Comparison of ENCODE assay signal across 1 cellular context in the genomic region with DNA sequence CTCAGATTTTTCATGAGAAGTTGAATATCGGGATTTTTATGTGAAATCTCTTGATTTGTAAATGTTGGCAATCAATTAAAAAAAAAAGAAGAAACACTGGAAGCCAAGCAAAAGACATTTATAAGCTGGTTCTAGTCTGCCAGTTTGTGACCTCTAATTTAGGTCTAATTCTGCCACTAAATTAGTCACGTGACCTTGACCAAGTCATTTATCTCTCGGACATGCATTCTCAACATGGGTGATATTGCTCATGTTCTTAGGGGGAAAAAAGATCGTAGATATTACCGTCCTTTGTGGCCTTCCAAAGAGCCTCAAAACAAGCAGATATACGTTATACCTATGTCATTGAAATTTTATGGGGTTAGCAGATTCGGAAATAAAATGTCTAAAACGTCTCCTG.
TF ChIP-seq lines count a peak whose summit lies in the region.

No MANE protein-coding gene starts in this region.

TF ChIP-seq in K562, 482 proteins besides CTCF, POLR2A, EP300 and RAD21 (continued from another document and continues in another):
- TF ChIP-seq, protein P1, sequence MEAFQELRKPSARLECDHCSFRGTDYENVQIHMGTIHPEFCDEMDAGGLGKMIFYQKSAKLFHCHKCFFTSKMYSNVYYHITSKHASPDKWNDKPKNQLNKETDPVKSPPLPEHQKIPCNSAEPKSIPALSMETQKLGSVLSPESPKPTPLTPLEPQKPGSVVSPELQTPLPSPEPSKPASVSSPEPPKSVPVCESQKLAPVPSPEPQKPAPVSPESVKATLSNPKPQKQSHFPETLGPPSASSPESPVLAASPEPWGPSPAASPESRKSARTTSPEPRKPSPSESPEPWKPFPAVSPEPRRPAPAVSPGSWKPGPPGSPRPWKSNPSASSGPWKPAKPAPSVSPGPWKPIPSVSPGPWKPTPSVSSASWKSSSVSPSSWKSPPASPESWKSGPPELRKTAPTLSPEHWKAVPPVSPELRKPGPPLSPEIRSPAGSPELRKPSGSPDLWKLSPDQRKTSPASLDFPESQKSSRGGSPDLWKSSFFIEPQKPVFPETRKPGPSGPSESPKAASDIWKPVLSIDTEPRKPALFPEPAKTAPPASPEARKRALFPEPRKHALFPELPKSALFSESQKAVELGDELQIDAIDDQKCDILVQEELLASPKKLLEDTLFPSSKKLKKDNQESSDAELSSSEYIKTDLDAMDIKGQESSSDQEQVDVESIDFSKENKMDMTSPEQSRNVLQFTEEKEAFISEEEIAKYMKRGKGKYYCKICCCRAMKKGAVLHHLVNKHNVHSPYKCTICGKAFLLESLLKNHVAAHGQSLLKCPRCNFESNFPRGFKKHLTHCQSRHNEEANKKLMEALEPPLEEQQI (IDR thresholded peaks at IDR 0.05), result no peak
- no peak for TF ChIP-seq ZNF766 (CRISPR knock-in tag; conservative IDR thresholded peaks at IDR 0.05)
- no peak for TF ChIP-seq COPS2 (conservative IDR thresholded peaks at IDR 0.05)
- TF ChIP-seq, protein P2, sequence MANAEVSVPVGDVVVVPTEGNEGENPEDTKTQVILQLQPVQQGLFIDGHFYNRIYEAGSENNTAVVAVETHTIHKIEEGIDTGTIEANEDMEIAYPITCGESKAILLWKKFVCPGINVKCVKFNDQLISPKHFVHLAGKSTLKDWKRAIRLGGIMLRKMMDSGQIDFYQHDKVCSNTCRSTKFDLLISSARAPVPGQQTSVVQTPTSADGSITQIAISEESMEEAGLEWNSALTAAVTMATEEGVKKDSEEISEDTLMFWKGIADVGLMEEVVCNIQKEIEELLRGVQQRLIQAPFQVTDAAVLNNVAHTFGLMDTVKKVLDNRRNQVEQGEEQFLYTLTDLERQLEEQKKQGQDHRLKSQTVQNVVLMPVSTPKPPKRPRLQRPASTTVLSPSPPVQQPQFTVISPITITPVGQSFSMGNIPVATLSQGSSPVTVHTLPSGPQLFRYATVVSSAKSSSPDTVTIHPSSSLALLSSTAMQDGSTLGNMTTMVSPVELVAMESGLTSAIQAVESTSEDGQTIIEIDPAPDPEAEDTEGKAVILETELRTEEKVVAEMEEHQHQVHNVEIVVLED (CRISPR knock-in tag; IDR thresholded peaks at IDR 0.05), result 0 out of 2 replicates have a peak, but pooled peaks have one; percentile 15
- TF ChIP-seq NFE2 (IDR thresholded peaks at IDR 0.05; ENCODE audit: low read depth), result peak; percentile 8; the same call in 1 of the 2 replicates
- TF ChIP-seq, protein P3, sequence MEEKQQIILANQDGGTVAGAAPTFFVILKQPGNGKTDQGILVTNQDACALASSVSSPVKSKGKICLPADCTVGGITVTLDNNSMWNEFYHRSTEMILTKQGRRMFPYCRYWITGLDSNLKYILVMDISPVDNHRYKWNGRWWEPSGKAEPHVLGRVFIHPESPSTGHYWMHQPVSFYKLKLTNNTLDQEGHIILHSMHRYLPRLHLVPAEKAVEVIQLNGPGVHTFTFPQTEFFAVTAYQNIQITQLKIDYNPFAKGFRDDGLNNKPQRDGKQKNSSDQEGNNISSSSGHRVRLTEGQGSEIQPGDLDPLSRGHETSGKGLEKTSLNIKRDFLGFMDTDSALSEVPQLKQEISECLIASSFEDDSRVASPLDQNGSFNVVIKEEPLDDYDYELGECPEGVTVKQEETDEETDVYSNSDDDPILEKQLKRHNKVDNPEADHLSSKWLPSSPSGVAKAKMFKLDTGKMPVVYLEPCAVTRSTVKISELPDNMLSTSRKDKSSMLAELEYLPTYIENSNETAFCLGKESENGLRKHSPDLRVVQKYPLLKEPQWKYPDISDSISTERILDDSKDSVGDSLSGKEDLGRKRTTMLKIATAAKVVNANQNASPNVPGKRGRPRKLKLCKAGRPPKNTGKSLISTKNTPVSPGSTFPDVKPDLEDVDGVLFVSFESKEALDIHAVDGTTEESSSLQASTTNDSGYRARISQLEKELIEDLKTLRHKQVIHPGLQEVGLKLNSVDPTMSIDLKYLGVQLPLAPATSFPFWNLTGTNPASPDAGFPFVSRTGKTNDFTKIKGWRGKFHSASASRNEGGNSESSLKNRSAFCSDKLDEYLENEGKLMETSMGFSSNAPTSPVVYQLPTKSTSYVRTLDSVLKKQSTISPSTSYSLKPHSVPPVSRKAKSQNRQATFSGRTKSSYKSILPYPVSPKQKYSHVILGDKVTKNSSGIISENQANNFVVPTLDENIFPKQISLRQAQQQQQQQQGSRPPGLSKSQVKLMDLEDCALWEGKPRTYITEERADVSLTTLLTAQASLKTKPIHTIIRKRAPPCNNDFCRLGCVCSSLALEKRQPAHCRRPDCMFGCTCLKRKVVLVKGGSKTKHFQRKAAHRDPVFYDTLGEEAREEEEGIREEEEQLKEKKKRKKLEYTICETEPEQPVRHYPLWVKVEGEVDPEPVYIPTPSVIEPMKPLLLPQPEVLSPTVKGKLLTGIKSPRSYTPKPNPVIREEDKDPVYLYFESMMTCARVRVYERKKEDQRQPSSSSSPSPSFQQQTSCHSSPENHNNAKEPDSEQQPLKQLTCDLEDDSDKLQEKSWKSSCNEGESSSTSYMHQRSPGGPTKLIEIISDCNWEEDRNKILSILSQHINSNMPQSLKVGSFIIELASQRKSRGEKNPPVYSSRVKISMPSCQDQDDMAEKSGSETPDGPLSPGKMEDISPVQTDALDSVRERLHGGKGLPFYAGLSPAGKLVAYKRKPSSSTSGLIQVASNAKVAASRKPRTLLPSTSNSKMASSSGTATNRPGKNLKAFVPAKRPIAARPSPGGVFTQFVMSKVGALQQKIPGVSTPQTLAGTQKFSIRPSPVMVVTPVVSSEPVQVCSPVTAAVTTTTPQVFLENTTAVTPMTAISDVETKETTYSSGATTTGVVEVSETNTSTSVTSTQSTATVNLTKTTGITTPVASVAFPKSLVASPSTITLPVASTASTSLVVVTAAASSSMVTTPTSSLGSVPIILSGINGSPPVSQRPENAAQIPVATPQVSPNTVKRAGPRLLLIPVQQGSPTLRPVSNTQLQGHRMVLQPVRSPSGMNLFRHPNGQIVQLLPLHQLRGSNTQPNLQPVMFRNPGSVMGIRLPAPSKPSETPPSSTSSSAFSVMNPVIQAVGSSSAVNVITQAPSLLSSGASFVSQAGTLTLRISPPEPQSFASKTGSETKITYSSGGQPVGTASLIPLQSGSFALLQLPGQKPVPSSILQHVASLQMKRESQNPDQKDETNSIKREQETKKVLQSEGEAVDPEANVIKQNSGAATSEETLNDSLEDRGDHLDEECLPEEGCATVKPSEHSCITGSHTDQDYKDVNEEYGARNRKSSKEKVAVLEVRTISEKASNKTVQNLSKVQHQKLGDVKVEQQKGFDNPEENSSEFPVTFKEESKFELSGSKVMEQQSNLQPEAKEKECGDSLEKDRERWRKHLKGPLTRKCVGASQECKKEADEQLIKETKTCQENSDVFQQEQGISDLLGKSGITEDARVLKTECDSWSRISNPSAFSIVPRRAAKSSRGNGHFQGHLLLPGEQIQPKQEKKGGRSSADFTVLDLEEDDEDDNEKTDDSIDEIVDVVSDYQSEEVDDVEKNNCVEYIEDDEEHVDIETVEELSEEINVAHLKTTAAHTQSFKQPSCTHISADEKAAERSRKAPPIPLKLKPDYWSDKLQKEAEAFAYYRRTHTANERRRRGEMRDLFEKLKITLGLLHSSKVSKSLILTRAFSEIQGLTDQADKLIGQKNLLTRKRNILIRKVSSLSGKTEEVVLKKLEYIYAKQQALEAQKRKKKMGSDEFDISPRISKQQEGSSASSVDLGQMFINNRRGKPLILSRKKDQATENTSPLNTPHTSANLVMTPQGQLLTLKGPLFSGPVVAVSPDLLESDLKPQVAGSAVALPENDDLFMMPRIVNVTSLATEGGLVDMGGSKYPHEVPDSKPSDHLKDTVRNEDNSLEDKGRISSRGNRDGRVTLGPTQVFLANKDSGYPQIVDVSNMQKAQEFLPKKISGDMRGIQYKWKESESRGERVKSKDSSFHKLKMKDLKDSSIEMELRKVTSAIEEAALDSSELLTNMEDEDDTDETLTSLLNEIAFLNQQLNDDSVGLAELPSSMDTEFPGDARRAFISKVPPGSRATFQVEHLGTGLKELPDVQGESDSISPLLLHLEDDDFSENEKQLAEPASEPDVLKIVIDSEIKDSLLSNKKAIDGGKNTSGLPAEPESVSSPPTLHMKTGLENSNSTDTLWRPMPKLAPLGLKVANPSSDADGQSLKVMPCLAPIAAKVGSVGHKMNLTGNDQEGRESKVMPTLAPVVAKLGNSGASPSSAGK (IDR thresholded peaks at IDR 0.05), result peak; percentile 48
- TF ChIP-seq, protein P4, sequence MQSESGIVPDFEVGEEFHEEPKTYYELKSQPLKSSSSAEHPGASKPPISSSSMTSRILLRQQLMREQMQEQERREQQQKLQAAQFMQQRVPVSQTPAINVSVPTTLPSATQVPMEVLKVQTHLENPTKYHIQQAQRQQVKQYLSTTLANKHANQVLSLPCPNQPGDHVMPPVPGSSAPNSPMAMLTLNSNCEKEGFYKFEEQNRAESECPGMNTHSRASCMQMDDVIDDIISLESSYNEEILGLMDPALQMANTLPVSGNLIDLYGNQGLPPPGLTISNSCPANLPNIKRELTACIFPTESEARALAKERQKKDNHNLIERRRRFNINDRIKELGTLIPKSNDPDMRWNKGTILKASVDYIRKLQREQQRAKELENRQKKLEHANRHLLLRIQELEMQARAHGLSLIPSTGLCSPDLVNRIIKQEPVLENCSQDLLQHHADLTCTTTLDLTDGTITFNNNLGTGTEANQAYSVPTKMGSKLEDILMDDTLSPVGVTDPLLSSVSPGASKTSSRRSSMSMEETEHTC (IDR thresholded peaks at IDR 0.05), result peak; percentile 53; the same call in 1 of the 2 replicates
- TF ChIP-seq CAMTA2 (CRISPR knock-in tag; conservative IDR thresholded peaks at IDR 0.05), result no peak
- TF ChIP-seq, protein P5, sequence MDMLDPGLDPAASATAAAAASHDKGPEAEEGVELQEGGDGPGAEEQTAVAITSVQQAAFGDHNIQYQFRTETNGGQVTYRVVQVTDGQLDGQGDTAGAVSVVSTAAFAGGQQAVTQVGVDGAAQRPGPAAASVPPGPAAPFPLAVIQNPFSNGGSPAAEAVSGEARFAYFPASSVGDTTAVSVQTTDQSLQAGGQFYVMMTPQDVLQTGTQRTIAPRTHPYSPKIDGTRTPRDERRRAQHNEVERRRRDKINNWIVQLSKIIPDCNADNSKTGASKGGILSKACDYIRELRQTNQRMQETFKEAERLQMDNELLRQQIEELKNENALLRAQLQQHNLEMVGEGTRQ (CRISPR knock-in tag; IDR thresholded peaks at IDR 0.05), result peak; percentile 82
- TF ChIP-seq MEIS2 (IDR thresholded peaks at IDR 0.05; ENCODE audit: partially characterized antibody), result peak; percentile 89
- TF ChIP-seq SETDB1 (IDR thresholded peaks at IDR 0.05; ENCODE audit: low read length), result no peak
- TF ChIP-seq, protein P6, sequence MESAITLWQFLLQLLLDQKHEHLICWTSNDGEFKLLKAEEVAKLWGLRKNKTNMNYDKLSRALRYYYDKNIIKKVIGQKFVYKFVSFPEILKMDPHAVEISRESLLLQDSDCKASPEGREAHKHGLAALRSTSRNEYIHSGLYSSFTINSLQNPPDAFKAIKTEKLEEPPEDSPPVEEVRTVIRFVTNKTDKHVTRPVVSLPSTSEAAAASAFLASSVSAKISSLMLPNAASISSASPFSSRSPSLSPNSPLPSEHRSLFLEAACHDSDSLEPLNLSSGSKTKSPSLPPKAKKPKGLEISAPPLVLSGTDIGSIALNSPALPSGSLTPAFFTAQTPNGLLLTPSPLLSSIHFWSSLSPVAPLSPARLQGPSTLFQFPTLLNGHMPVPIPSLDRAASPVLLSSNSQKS (CRISPR knock-in tag; IDR thresholded peaks at IDR 0.05), result no peak
- peak; percentile 98 for TF ChIP-seq TOE1 (IDR thresholded peaks at IDR 0.05; ENCODE audit: borderline replicate concordance)
- TF ChIP-seq TOE1 (CRISPR knock-in tag; IDR thresholded peaks at IDR 0.05; ENCODE audit: borderline replicate concordance, low read depth), result no peak
- TF ChIP-seq, protein P7, sequence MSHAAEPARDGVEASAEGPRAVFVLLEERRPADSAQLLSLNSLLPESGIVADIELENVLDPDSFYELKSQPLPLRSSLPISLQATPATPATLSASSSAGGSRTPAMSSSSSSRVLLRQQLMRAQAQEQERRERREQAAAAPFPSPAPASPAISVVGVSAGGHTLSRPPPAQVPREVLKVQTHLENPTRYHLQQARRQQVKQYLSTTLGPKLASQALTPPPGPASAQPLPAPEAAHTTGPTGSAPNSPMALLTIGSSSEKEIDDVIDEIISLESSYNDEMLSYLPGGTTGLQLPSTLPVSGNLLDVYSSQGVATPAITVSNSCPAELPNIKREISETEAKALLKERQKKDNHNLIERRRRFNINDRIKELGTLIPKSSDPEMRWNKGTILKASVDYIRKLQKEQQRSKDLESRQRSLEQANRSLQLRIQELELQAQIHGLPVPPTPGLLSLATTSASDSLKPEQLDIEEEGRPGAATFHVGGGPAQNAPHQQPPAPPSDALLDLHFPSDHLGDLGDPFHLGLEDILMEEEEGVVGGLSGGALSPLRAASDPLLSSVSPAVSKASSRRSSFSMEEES (CRISPR knock-in tag; IDR thresholded peaks at IDR 0.05), result peak; percentile 99
- TF ChIP-seq EGR1 (conservative IDR thresholded peaks at IDR 0.05), result 0 out of 2 replicates have a peak, but pooled peaks have one; percentile 15
- TF ChIP-seq EHMT2 (IDR thresholded peaks at IDR 0.05), result 0 out of 2 replicates have a peak, but pooled peaks have one; percentile 17
- TF ChIP-seq, protein P8, sequence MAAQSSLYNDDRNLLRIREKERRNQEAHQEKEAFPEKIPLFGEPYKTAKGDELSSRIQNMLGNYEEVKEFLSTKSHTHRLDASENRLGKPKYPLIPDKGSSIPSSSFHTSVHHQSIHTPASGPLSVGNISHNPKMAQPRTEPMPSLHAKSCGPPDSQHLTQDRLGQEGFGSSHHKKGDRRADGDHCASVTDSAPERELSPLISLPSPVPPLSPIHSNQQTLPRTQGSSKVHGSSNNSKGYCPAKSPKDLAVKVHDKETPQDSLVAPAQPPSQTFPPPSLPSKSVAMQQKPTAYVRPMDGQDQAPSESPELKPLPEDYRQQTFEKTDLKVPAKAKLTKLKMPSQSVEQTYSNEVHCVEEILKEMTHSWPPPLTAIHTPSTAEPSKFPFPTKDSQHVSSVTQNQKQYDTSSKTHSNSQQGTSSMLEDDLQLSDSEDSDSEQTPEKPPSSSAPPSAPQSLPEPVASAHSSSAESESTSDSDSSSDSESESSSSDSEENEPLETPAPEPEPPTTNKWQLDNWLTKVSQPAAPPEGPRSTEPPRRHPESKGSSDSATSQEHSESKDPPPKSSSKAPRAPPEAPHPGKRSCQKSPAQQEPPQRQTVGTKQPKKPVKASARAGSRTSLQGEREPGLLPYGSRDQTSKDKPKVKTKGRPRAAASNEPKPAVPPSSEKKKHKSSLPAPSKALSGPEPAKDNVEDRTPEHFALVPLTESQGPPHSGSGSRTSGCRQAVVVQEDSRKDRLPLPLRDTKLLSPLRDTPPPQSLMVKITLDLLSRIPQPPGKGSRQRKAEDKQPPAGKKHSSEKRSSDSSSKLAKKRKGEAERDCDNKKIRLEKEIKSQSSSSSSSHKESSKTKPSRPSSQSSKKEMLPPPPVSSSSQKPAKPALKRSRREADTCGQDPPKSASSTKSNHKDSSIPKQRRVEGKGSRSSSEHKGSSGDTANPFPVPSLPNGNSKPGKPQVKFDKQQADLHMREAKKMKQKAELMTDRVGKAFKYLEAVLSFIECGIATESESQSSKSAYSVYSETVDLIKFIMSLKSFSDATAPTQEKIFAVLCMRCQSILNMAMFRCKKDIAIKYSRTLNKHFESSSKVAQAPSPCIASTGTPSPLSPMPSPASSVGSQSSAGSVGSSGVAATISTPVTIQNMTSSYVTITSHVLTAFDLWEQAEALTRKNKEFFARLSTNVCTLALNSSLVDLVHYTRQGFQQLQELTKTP (IDR thresholded peaks at IDR 0.05; ENCODE audit: low read depth in 1 of 2, partially characterized antibody in 2 of 2), result no peak
- peak; percentile 89 for TF ChIP-seq CBFA2T2 (conservative IDR thresholded peaks at IDR 0.05)
- no peak for TF ChIP-seq ERF (CRISPR knock-in tag; IDR thresholded peaks at IDR 0.05)
- TF ChIP-seq LEF1 (IDR thresholded peaks at IDR 0.05), result 0 out of 2 replicates have a peak, but pooled peaks have one; percentile 26
- TF ChIP-seq DPF2 (IDR thresholded peaks at IDR 0.05), result 0 out of 2 replicates have a peak, but pooled peaks have one; percentile 25
- TF ChIP-seq NR2C1 (IDR thresholded peaks at IDR 0.05), result peak; percentile 40; the same call in 1 of the 2 replicates
- no peak for TF ChIP-seq NR2C1 (tag; IDR thresholded peaks at IDR 0.05)
- 0 out of 2 replicates have a peak, but pooled peaks have one; percentile 14 for TF ChIP-seq MECOM (CRISPR knock-in tag; IDR thresholded peaks at IDR 0.05)
